In the genomic region with DNA sequence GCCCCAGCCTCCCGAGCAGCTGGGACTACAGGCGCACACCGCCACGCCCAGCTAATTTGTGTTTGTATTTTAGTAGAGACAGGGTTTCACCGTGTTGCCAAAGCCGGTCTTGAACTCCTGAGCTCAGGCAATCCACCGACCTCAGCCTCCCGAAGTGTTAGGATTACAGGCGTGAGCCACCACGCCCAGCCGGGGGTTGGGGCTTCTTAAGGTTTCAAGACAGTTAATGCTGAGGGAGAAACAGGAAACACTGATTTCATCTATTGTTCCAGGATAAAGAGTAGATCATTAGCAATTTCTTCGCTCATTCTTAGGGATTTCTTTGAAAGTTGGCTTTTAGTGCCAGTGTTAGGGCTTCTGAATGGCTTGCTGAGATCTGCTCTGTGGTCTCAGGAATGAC, we compare ENCODE assay signal across 30 cellular contexts. TPM values are rescaled to one million over a fixed set of nuclear protein-coding genes. Genes with fewer than 3 reads are reported as not detected.
"Had no signal": no experiment of that assay in that cellular context is flagged by ENCODE, and none has a peak within 500 bp of the region (broad histone marks: within the 10 kb centered on the region; RNA-seq: fewer than 3 reads in every experiment).

No MANE protein-coding gene starts in this region.

- H3K9me3 Mint-ChIP-seq: activated CD4-positive, alpha-beta memory T cell treated with anti-CD3 and anti-CD28 coated beads for 36 hours; activated naive CD4-positive, alpha-beta T cell treated with anti-CD3 and anti-CD28 coated beads for 36 hours; activated naive CD8-positive, alpha-beta T cell treated with anti-CD3 and anti-CD28 coated beads, Interleukin-2, amount 10 ng/mL, durations not matched to agents 7 days and 5 days; activated T-helper 1 cell treated with anti-CD3 and anti-CD28 coated beads, Interleukin-12 subunit alpha, Interleukin-12 subunit beta, Interleukin-2, Interleukin-4 antibody, amounts not matched to agents 30 ng/mL and 10 ng/mL and 1 ng/mL, durations not matched to agents 14 hours and 24 hours and 36 hours; immature natural killer cell; natural killer cell had no signal

- H3K36me3 ChIP-seq: ascending aorta, brain microvascular endothelial cell, neural progenitor cell, sigmoid colon, stomach, thyroid gland had no signal

- H3K4me2 ChIP-seq: neural progenitor cell had no signal

- DNase-seq: activated CD4-positive, alpha-beta memory T cell treated with anti-CD3 and anti-CD28 coated beads for 36 hours; activated CD4-positive, alpha-beta T cell treated with anti-CD3 and anti-CD28 coated beads for 48 hours; activated CD8-positive, alpha-beta memory T cell treated with anti-CD3 and anti-CD28 coated beads, Interleukin-2, amount 50 U/mL, for 4 hours; activated effector memory CD4-positive, alpha-beta T cell treated with anti-CD3 and anti-CD28 coated beads, Interleukin-2, amount 50 U/mL, for 16 hours; activated naive CD4-positive, alpha-beta T cell treated with anti-CD3 and anti-CD28 coated beads for 36 hours; activated naive CD8-positive, alpha-beta T cell treated with anti-CD3 and anti-CD28 coated beads, Interleukin-2, amount 10 ng/mL, durations not matched to agents 7 days and 5 days; activated T-cell treated with anti-CD3 and anti-CD28 coated beads, Interleukin-2, amount 50 U/mL, for 1 hour; brain microvascular endothelial cell; foreskin fibroblast; head of caudate nucleus; hippocampal formation; immature natural killer cell; kidney; natural killer cell; occipital lobe; psoas muscle; sigmoid colon; small intestine; stimulated activated naive B cell treated with anti-CD40 and anti-IgM and Interleukin-4, amounts not matched to agents 10 μg/mL and 1 μg/mL and 100 μg/mL, for 72 hours; stomach; thyroid gland had no signal

- ATAC-seq: activated CD4-positive, CD25-positive, alpha-beta regulatory T cell treated with anti-CD3 and anti-CD28 coated beads, Interleukin-2, amount 50 U/mL, for 24 hours; esophagus mucosa; natural killer cell; psoas muscle; stimulated activated naive B cell treated with anti-CD40 and anti-IgM and Interleukin-4, amounts not matched to agents 10 μg/mL and 1 μg/mL and 100 μg/mL, for 72 hours had no signal

- H3K27ac Mint-ChIP-seq: activated CD4-positive, alpha-beta memory T cell treated with anti-CD3 and anti-CD28 coated beads for 36 hours; activated naive CD4-positive, alpha-beta T cell treated with anti-CD3 and anti-CD28 coated beads for 36 hours; activated naive CD8-positive, alpha-beta T cell treated with anti-CD3 and anti-CD28 coated beads, Interleukin-2, amount 10 ng/mL, durations not matched to agents 7 days and 5 days; activated T-helper 1 cell treated with anti-CD3 and anti-CD28 coated beads, Interleukin-12 subunit alpha, Interleukin-12 subunit beta, Interleukin-2, Interleukin-4 antibody, amounts not matched to agents 30 ng/mL and 10 ng/mL and 1 ng/mL, durations not matched to agents 14 hours and 24 hours and 36 hours; immature natural killer cell; natural killer cell; stimulated activated naive B cell treated with anti-CD40 and anti-IgM and Interleukin-4, amounts not matched to agents 10 μg/mL and 1 μg/mL and 100 μg/mL, for 72 hours had no signal

- H3K4me3 ChIP-seq: ascending aorta, neural progenitor cell, psoas muscle, sigmoid colon, stomach, thyroid gland had no signal

- H3K4me1 ChIP-seq: ascending aorta, parathyroid adenoma, psoas muscle, thyroid gland had no signal

- H3K9ac ChIP-seq: neural progenitor cell, parathyroid adenoma had no signal

- H3K9me3 ChIP-seq: ascending aorta, psoas muscle, sigmoid colon, stomach, thyroid gland had no signal

- H2AFZ ChIP-seq: neural progenitor cell, parathyroid adenoma had no signal

- H3K36me3 Mint-ChIP-seq: activated CD4-positive, alpha-beta memory T cell treated with anti-CD3 and anti-CD28 coated beads for 36 hours; activated naive CD8-positive, alpha-beta T cell treated with anti-CD3 and anti-CD28 coated beads, Interleukin-2, amount 10 ng/mL, durations not matched to agents 7 days and 5 days; immature natural killer cell; natural killer cell; stimulated activated naive B cell treated with anti-CD40 and anti-IgM and Interleukin-4, amounts not matched to agents 10 μg/mL and 1 μg/mL and 100 μg/mL, for 72 hours had no signal

- H3K27me3 ChIP-seq: ascending aorta, brain microvascular endothelial cell, neural progenitor cell, sigmoid colon, thyroid gland had no signal

- FAIRE-seq: kidney, small intestine, TTC549 had no signal

- H3K79me2 ChIP-seq: parathyroid adenoma had no signal

- H3K27ac ChIP-seq: ascending aorta, brain microvascular endothelial cell, neural progenitor cell, parathyroid adenoma, psoas muscle, sigmoid colon, stomach, thyroid gland, VCaP had no signal

RNA-seq across cellular contexts. Expression of a gene that starts 21.2 kb away (rescaled TPM):
- total RNA-seq: activated CD8-positive, alpha-beta memory T cell treated with anti-CD3 and anti-CD28 coated beads for 36 hours; activated T-helper 1 cell treated with anti-CD3 and anti-CD28 coated beads, Interleukin-12 subunit alpha, Interleukin-12 subunit beta, Interleukin-2, Interleukin-4 antibody, amounts not matched to agents 30 ng/mL and 10 ng/mL and 1 ng/mL, durations not matched to agents 14 hours and 24 hours and 36 hours had no signal
